ENCODE assay signal across 17 cellular contexts in the genomic region with DNA sequence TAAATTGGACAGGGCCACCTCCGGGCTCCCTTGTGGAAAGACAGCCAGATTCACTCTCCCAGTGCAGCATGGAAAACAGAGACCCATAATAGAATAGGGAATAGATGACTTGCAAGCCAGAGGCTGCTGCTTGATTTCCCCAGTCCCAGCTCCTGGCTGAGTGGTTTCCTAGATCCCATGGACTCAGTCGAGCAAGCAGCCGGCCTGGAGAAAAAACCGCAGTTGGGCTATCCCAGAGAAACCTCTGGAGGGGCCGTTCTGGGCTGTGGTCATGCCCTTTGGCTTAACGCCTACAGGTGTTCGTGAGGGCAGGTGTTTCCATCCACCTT.
DNase-seq lines count a peak whose midpoint lies in the region; ATAC-seq, FAIRE-seq and TF ChIP-seq lines count a peak whose summit lies in the region.
"Had no signal": no experiment of that assay in that cellular context is flagged by ENCODE, and none has a peak within 500 bp of the region (broad histone marks: within the 10 kb centered on the region; RNA-seq: fewer than 3 reads in every experiment).

No MANE protein-coding gene starts in this region.

- H3K79me2 ChIP-seq in osteoblast (ENCODE audit: insufficient read depth, low read length) (no peaks in the 10 kb centered on the region), trophoblast cell (ENCODE audit: control insufficient read depth, insufficient read depth, low read length, poor library complexity) (no peaks in the 10 kb centered on the region)

- intact Hi-C loops in Caco-2 (cut with micrococcal nuclease; ENCODE audit: unreplicated experiment), result no loop called here

- H3K4me3 Mint-ChIP-seq in Caco-2 (ENCODE audit: unreplicated experiment), result peak overlapping the region; percentile 14

- CTCF ChIA-PET in Caco-2 (lab: Charles Lee), result no interaction called here

- no peak overlapping the region for H4K12ac ChIP-seq in trophoblast cell (ENCODE audit: low read depth, low read length)

- no peak overlapping the region for H3K4me3 ChIP-seq in Caco-2 (ENCODE audit: low read depth, low read length)
- H3K4me3 ChIP-seq in WERI-Rb-1 (ENCODE audit: low read depth, low read length), result no peak overlapping the region
- H3K4me3 ChIP-seq in osteoblast (ENCODE audit: insufficient read depth, low read length), result no peak overlapping the region
- H3K4me3 ChIP-seq in trophoblast cell (ENCODE audit: low read depth, low read length), result no peak overlapping the region

- H3K23ac ChIP-seq in trophoblast cell (ENCODE audit: low read length), result no peak overlapping the region

- H3K9me3 Mint-ChIP-seq in Caco-2 (ENCODE audit: unreplicated experiment), result no peaks in the 10 kb centered on the region

- peaks cover 28% of the 10 kb centered on the region for H3K27me3 Mint-ChIP-seq in Caco-2 (ENCODE audit: insufficient read depth, unreplicated experiment)

- H3K4me2 ChIP-seq in osteoblast (ENCODE audit: insufficient read depth, low read length) (no peak overlapping the region), trophoblast cell (ENCODE audit: low read length) (no peak overlapping the region)

- TF ChIP-seq CTCF in Caco-2 (IDR thresholded peaks at IDR 0.05; ENCODE audit: insufficient read depth in 1 of 2, low read depth in 1 of 2, low read length in 1 of 2, severe bottlenecking in 1 of 2, unreplicated experiment in 1 of 2), result no peak
- TF ChIP-seq CTCF in WERI-Rb-1 (IDR thresholded peaks at IDR 0.05; ENCODE audit: low read depth, low read length), result no peak
- no peak for TF ChIP-seq CTCF in osteoblast (IDR thresholded peaks at IDR 0.05; ENCODE audit: extremely low read depth, low read depth, low read length)

- BruUV-seq in Caco-2 (replicated peaks; lab: Mats Ljungman, UMichigan), result no TSS peak

- H3K27ac Mint-ChIP-seq in Caco-2 (ENCODE audit: unreplicated experiment), result no peak overlapping the region

- H3K27me3 ChIP-seq in Caco-2 (replicated peaks; ENCODE audit: control insufficient read depth, insufficient read depth, low read length), result peaks cover 14% of the 10 kb centered on the region
- H3K27me3 ChIP-seq in WERI-Rb-1 (ENCODE audit: insufficient read depth, low read depth, severe bottlenecking), result peaks cover 95% of the 10 kb centered on the region
- peaks cover 74% of the 10 kb centered on the region for H3K27me3 ChIP-seq in osteoblast (ENCODE audit: insufficient read depth, low read length)
- peaks cover 32% of the 10 kb centered on the region for H3K27me3 ChIP-seq in trophoblast cell (ENCODE audit: insufficient read depth, low read length)

- H2BK5ac ChIP-seq in trophoblast cell (ENCODE audit: low read depth, low read length, poor library complexity), result no peak overlapping the region

- H4K20me1 ChIP-seq in osteoblast (ENCODE audit: insufficient read depth, low read length), result no peaks in the 10 kb centered on the region

- H4K8ac ChIP-seq in trophoblast cell (ENCODE audit: low read depth, low read length), result no peak overlapping the region

- H3K4ac ChIP-seq in trophoblast cell (ENCODE audit: low read depth, low read length), result no peak overlapping the region

- FAIRE-seq in GM12892 (lab: Jason Lieb, UNC), result no peak
- FAIRE-seq: GM18507, H54 had no signal

- H4K91ac ChIP-seq in trophoblast cell (ENCODE audit: low read depth, low read length), result no peak overlapping the region

- no peak overlapping the region for H2AK5ac ChIP-seq in trophoblast cell (ENCODE audit: low read length)

- WGBS in trophoblast cell (ENCODE audit: extremely low coverage, insufficient coverage, insufficient read length), result no CpG with 5 or more reads among the region's 7 CpGs

- H2AFZ ChIP-seq in osteoblast (ENCODE audit: low read length) (no peak overlapping the region), trophoblast cell (ENCODE audit: insufficient read depth, low read length, poor library complexity) (no peak overlapping the region)

- no peak overlapping the region for H3K9ac ChIP-seq in trophoblast cell (ENCODE audit: low read length)

- ATAC-seq in left lobe of liver (no peak), HG03432 (IDR thresholded peaks at IDR 0.05; ENCODE audit: unreplicated experiment) (no peak)

- H3K79me1 ChIP-seq in trophoblast cell (ENCODE audit: low read length), result no peaks in the 10 kb centered on the region

- H3K36me3 Mint-ChIP-seq in Caco-2 (ENCODE audit: insufficient read depth, unreplicated experiment), result no peaks in the 10 kb centered on the region

- no peak overlapping the region for H3K14ac ChIP-seq in trophoblast cell (ENCODE audit: low read length)

- H3K27ac ChIP-seq in WERI-Rb-1 (no peak overlapping the region), osteoblast (ENCODE audit: low read depth, low read length) (no peak overlapping the region), trophoblast cell (ENCODE audit: low read depth, low read length) (no peak overlapping the region)

- H3K36me3 ChIP-seq in Caco-2 (ENCODE audit: control insufficient read depth, insufficient read depth, low read length) (no peaks in the 10 kb centered on the region), WERI-Rb-1 (no peaks in the 10 kb centered on the region), osteoblast (ENCODE audit: insufficient read depth, low read length) (no peaks in the 10 kb centered on the region), trophoblast cell (ENCODE audit: control insufficient read depth in 1 of 2, insufficient read depth in 2 of 2, low read length in 2 of 2) (no peaks in the 10 kb centered on the region)

- no peak for TF ChIP-seq POLR2A in GM12892 (IDR thresholded peaks at IDR 0.05; ENCODE audit: low read depth, low read length)

- no peak overlapping the region for H2BK12ac ChIP-seq in trophoblast cell (ENCODE audit: low read length)

- H3K9me3 ChIP-seq in Caco-2, result no peaks in the 10 kb centered on the region
- peaks cover 9% of the 10 kb centered on the region for H3K9me3 ChIP-seq in WERI-Rb-1 (ENCODE audit: severe bottlenecking)
- H3K9me3 ChIP-seq in osteoblast (ENCODE audit: low read depth, low read length), result no peaks in the 10 kb centered on the region
- no peaks in the 10 kb centered on the region for H3K9me3 ChIP-seq in trophoblast cell (ENCODE audit: insufficient read depth, low read depth, low read length)

- H3K18ac ChIP-seq in trophoblast cell (ENCODE audit: low read length), result no peak overlapping the region

- H2BK120ac ChIP-seq in trophoblast cell (ENCODE audit: insufficient read depth, low read length, poor library complexity), result no peak overlapping the region

- peaks cover 10% of the 10 kb centered on the region for H3K4me1 Mint-ChIP-seq in Caco-2 (ENCODE audit: low read depth, unreplicated experiment)

- H3K4me1 ChIP-seq in Caco-2, result peaks cover 8% of the 10 kb centered on the region
- no peaks in the 10 kb centered on the region for H3K4me1 ChIP-seq in osteoblast (ENCODE audit: insufficient read depth, low read length)
- peaks cover 0 to 3% of the 10 kb centered on the region in 2 experiments for H3K4me1 ChIP-seq in trophoblast cell (ENCODE audit: control insufficient read depth in 1 of 2, insufficient read depth in 2 of 2, low read length in 2 of 2)

- DNase-seq in Caco-2, result no peak
- DNase-seq in WERI-Rb-1, result peak; percentile 14
- peak; percentile 27 for DNase-seq in left lobe of liver (ENCODE audit: low spot score)
- DNase-seq in osteoblast (ENCODE audit: insufficient read length, low spot score, missing footprints), result peak; percentile 78
- DNase-seq in GM12892 (ENCODE audit: insufficient read length), result no peak
- DNase-seq in trophoblast cell, result no peak
- DNase-seq: glutamatergic neuron; midbrain; NCI-H1092 treated with DMSO at 0.1 percent for 48 hours; NCI-H2081; NCI-H345; SHP77; stimulated activated CD4-positive, alpha-beta T cell treated with anti-CD3 and anti-CD28 coated beads, Interleukin-12 subunit alpha, Interleukin-12 subunit beta, amount 100 ng/mL, for 4 hours; SW 1271 had no signal

- POLR2A ChIA-PET in Caco-2 (lab: Charles Lee), result interaction anchor here (0.5 kb wide), 1 partner anchor 32 kb away, joined by 7 read pairs; no protein-coding TSS in a partner anchor

Comparison
In these comparisons a context has a peak if more than half of its experiments do, and no peak if none do; other contexts are left out.
1. DNase-seq: peak in WERI-Rb-1 (single experiment), left lobe of liver (single experiment) and osteoblast (single experiment); none in Caco-2 (0 of 2), GM12892 (single experiment) and trophoblast cell (0 of 2).